ENCODE assay signal across 6 cellular contexts in genomic region chr6:20315456-20315855, GRCh38.
"Had no signal": no experiment of that assay in that cellular context is flagged by ENCODE, and none has a peak within 500 bp of the region (broad histone marks: within the 10 kb centered on the region; RNA-seq: fewer than 3 reads in every experiment).

No MANE protein-coding gene starts in this region.

- H3K27ac ChIP-seq: HL-60 had no signal

- DNase-seq: IMR-90, KBM-7 had no signal

- H3K4me3 ChIP-seq: K562 had no signal

- FAIRE-seq: HepG2, HTR-8/SVneo, K562 had no signal
